Comparison of ENCODE assay signal across 29 cellular contexts in genomic region chr19:40474737-40475136, GRCh38.
"Had no signal": no experiment of that assay in that cellular context is flagged by ENCODE, and none has a peak within 500 bp of the region (broad histone marks: within the 10 kb centered on the region; RNA-seq: fewer than 3 reads in every experiment).

No MANE protein-coding gene starts in this region.

- H3K27ac ChIP-seq: stomach, suprapubic skin, testis, thoracic aorta, thyroid gland, tibial artery, tibial nerve, transverse colon, upper lobe of left lung, upper lobe of right lung, uterus, vagina had no signal

- FAIRE-seq: urothelium cell line had no signal

- H3K9me3 Mint-ChIP-seq: stimulated activated effector memory CD8-positive, alpha-beta T cell treated with anti-CD3 and anti-CD28 coated beads, Interleukin-12 subunit alpha, Interleukin-12 subunit beta, amount 100 ng/mL, for 72 hours; stimulated activated memory B cell treated with anti-CD40 and anti-IgM and Interleukin-4, amounts not matched to agents 10 μg/mL and 1 μg/mL and 100 μg/mL, for 72 hours; stimulated activated naive B cell treated with anti-CD40 and anti-IgM and Interleukin-4, amounts not matched to agents 10 μg/mL and 1 μg/mL and 100 μg/mL, for 72 hours; stimulated activated naive CD8-positive, alpha-beta T cell treated with anti-CD3 and anti-CD28 coated beads, Interleukin-15, amount 100 ng/mL, for 72 hours; stimulated activated naive CD8-positive, alpha-beta T cell treated with anti-CD3 and anti-CD28 coated beads, Interleukin-15, Interleukin-2, amounts not matched to agents 100 ng/mL and 50 ng/mL, for 24 hours; type B pancreatic cell had no signal

- H3K27ac Mint-ChIP-seq: stimulated activated effector memory CD8-positive, alpha-beta T cell treated with anti-CD3 and anti-CD28 coated beads, Interleukin-12 subunit alpha, Interleukin-12 subunit beta, amount 100 ng/mL, for 72 hours; stimulated activated memory B cell treated with anti-CD40 and anti-IgM and Interleukin-4, amounts not matched to agents 10 μg/mL and 1 μg/mL and 100 μg/mL, for 72 hours; stimulated activated naive B cell treated with anti-CD40 and anti-IgM and Interleukin-4, amounts not matched to agents 10 μg/mL and 1 μg/mL and 100 μg/mL, for 72 hours; stimulated activated naive CD8-positive, alpha-beta T cell treated with anti-CD3 and anti-CD28 coated beads, Interleukin-15, Interleukin-2, amounts not matched to agents 100 ng/mL and 50 ng/mL, for 24 hours; type B pancreatic cell had no signal

- H3K4me3 ChIP-seq: stomach, suprapubic skin, testis, thoracic aorta, thyroid gland, tibial artery, tibial nerve, transverse colon, upper lobe of left lung, upper lobe of right lung, uterus, vagina had no signal

- H3K36me3 Mint-ChIP-seq: stimulated activated effector memory CD8-positive, alpha-beta T cell treated with anti-CD3 and anti-CD28 coated beads, Interleukin-12 subunit alpha, Interleukin-12 subunit beta, amount 100 ng/mL, for 72 hours; stimulated activated memory B cell treated with anti-CD40 and anti-IgM and Interleukin-4, amounts not matched to agents 10 μg/mL and 1 μg/mL and 100 μg/mL, for 72 hours; stimulated activated naive B cell treated with anti-CD40 and anti-IgM and Interleukin-4, amounts not matched to agents 10 μg/mL and 1 μg/mL and 100 μg/mL, for 72 hours; type B pancreatic cell had no signal

- H3K4me1 ChIP-seq: stomach, suprapubic skin, testis, thyroid gland, tibial artery, tibial nerve, transverse colon, upper lobe of left lung, upper lobe of right lung, uterus, vagina had no signal

- ATAC-seq: stimulated activated effector memory CD8-positive, alpha-beta T cell treated with anti-CD3 and anti-CD28 coated beads, Interleukin-12 subunit alpha, Interleukin-12 subunit beta, amount 100 ng/mL, for 72 hours; stimulated activated memory B cell treated with anti-CD40 and anti-IgM and Interleukin-4, amounts not matched to agents 10 μg/mL and 1 μg/mL and 100 μg/mL, for 72 hours; stimulated activated naive B cell treated with anti-CD40 and anti-IgM and Interleukin-4, amounts not matched to agents 10 μg/mL and 1 μg/mL and 100 μg/mL, for 72 hours; stimulated activated naive CD8-positive, alpha-beta T cell treated with anti-CD3 and anti-CD28 coated beads, Interleukin-15, amount 100 ng/mL, for 72 hours; stimulated activated naive CD8-positive, alpha-beta T cell treated with anti-CD3 and anti-CD28 coated beads, Interleukin-15, Interleukin-2, amounts not matched to agents 100 U/mL and 50 U/mL, for 24 hours; upper lobe of right lung had no signal

- H3K36me3 ChIP-seq: stomach, suprapubic skin, thoracic aorta, thyroid gland, tibial artery, tibial nerve, transverse colon, upper lobe of left lung, upper lobe of right lung, uterus, vagina had no signal

- H3K27me3 ChIP-seq: stomach, suprapubic skin, testis, thyroid gland, tibial artery, tibial nerve, transverse colon, upper lobe of left lung, upper lobe of right lung, uterus, vagina had no signal

- H3K9me3 ChIP-seq: stomach, suprapubic skin, testis, thoracic aorta, thyroid gland, tibial artery, tibial nerve, transverse colon, upper lobe of left lung, upper lobe of right lung, uterus, vagina had no signal

- DNase-seq: stimulated activated CD4-positive, alpha-beta T cell treated with anti-CD3 and anti-CD28 coated beads, Interleukin-2, amount 100 ng/mL, for 48 hours; stimulated activated CD4-positive, alpha-beta T cell treated with anti-CD3 and anti-CD28 coated beads, Interleukin-4, amount 100 ng/mL, for 1 hour; stimulated activated CD4-positive, alpha-beta T cell treated with anti-CD3 and anti-CD28 coated beads, Interleukin-4, amount 100 ng/mL, for 24 hours; stimulated activated CD4-positive, alpha-beta T cell treated with anti-CD3 and anti-CD28 coated beads, Interleukin-4, amount 100 ng/mL, for 4 hours; stimulated activated CD8-positive, alpha-beta memory T cell treated with anti-CD3 and anti-CD28 coated beads, Interleukin-4, amount 100 ng/mL, for 48 hours; stimulated activated naive B cell treated with anti-CD40 and anti-IgM and Interleukin-4, amounts not matched to agents 10 μg/mL and 1 μg/mL and 100 μg/mL, for 72 hours; stimulated activated naive CD4-positive, alpha-beta T cell; stimulated activated naive CD4-positive, alpha-beta T cell treated with Interleukin-2 at 50 U/mL for 16 hours; stimulated activated naive CD8-positive, alpha-beta T cell treated with anti-CD3 and anti-CD28 coated beads, Interleukin-15, amount 100 ng/mL, for 72 hours; stimulated activated naive CD8-positive, alpha-beta T cell treated with anti-CD3 and anti-CD28 coated beads, Interleukin-15, Interleukin-2, amounts not matched to agents 100 U/mL and 50 U/mL, for 24 hours; stomach; substantia nigra; testis; thyroid gland; tibial artery; transverse colon; trophoblast cell; upper lobe of left lung; upper lobe of right lung; uterus had no signal

- H3K27me3 Mint-ChIP-seq: stimulated activated naive CD8-positive, alpha-beta T cell treated with anti-CD3 and anti-CD28 coated beads, Interleukin-15, amount 100 ng/mL, for 72 hours had no signal

- H3K4me3 Mint-ChIP-seq: stimulated activated effector memory CD8-positive, alpha-beta T cell treated with anti-CD3 and anti-CD28 coated beads, Interleukin-12 subunit alpha, Interleukin-12 subunit beta, amount 100 ng/mL, for 72 hours; stimulated activated memory B cell treated with anti-CD40 and anti-IgM and Interleukin-4, amounts not matched to agents 10 μg/mL and 1 μg/mL and 100 μg/mL, for 72 hours; stimulated activated naive B cell treated with anti-CD40 and anti-IgM and Interleukin-4, amounts not matched to agents 10 μg/mL and 1 μg/mL and 100 μg/mL, for 72 hours; stimulated activated naive CD8-positive, alpha-beta T cell treated with anti-CD3 and anti-CD28 coated beads, Interleukin-15, amount 100 ng/mL, for 72 hours; stimulated activated naive CD8-positive, alpha-beta T cell treated with anti-CD3 and anti-CD28 coated beads, Interleukin-15, Interleukin-2, amounts not matched to agents 100 ng/mL and 50 ng/mL, for 24 hours; type B pancreatic cell had no signal

- H3K4me1 Mint-ChIP-seq: stimulated activated effector memory CD8-positive, alpha-beta T cell treated with anti-CD3 and anti-CD28 coated beads, Interleukin-12 subunit alpha, Interleukin-12 subunit beta, amount 100 ng/mL, for 72 hours; stimulated activated memory B cell treated with anti-CD40 and anti-IgM and Interleukin-4, amounts not matched to agents 10 μg/mL and 1 μg/mL and 100 μg/mL, for 72 hours; stimulated activated naive B cell treated with anti-CD40 and anti-IgM and Interleukin-4, amounts not matched to agents 10 μg/mL and 1 μg/mL and 100 μg/mL, for 72 hours; stimulated activated naive CD8-positive, alpha-beta T cell treated with anti-CD3 and anti-CD28 coated beads, Interleukin-15, amount 100 ng/mL, for 72 hours had no signal
